9 cellular contexts compared by ENCODE assay signal in the genomic region with DNA sequence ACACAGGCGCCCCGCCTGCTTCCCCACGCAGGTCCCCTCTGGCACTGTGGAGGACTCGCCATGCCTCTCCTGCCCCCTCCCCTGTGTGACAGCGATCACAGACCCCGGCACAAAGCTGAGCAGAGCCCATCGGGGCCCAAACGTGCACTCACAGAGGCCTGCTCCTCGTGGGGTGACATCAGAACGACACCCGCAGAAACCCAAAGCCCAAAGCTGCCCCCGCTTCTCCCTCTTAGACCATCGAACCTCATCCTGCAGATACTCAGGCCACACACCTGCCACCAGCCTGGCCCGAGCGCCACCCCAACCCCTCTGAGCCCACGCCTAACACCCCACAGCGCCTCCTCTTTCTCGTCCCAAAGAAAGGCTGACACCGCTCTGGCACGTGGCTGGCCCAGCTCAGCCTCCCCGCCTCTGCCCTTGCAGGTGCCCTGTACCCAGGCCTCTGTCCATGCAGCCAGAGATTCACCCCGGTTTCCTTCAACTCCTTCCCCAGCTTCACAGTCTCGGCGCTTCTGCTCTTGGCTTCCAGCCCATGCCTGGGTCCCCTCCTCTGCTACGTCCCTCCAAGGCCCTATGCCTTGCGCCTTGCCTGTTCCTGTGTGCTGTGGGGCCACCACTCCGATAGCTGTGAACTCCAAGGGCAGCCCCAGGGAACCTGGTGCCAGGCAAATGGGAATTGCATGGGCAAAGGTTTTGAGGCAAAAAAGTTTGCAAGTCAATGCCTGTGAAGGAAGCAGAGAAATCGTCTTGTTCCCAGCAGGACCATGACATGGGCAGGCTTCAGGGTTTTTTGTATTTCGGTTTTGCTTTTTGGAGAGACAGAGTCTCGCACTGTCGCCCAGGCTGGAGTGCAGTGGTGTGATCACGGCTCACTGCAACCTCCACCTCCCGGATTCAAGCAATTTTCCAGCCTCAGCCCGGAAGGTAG. TPM values are rescaled to one million over a fixed set of nuclear protein-coding genes. Genes with fewer than 3 reads are reported as not detected.
DNase-seq lines count a peak whose midpoint lies in the region; ATAC-seq and TF ChIP-seq lines count a peak whose summit lies in the region.
"Had no signal": no experiment of that assay in that cellular context is flagged by ENCODE, and none has a peak within 500 bp of the region (broad histone marks: within the 10 kb centered on the region; RNA-seq: fewer than 3 reads in every experiment).

No MANE protein-coding gene starts in this region.

- BruUV-seq in Calu3 (replicated peaks; lab: Mats Ljungman, UMichigan) = no TSS peak

- TF ChIP-seq POLR2A in erythroblast (IDR thresholded peaks at IDR 0.05; ENCODE audit: low read length) = no peak

- no peaks in the 10 kb centered on the region for H3K9me3 Mint-ChIP-seq in Calu3 (ENCODE audit: low read depth, unreplicated experiment)

- peaks cover 6% of the 10 kb centered on the region; the same call in 1 of the 2 replicates for H3K4me1 ChIP-seq in SJCRH30
- peaks cover 16% of the 10 kb centered on the region for H3K4me1 ChIP-seq in rectal smooth muscle tissue (ENCODE audit: control insufficient read depth, insufficient read depth, low read length)

- CTCF ChIA-PET in Calu3 (lab: Charles Lee) = no interaction called here

- peak overlapping the region; percentile 6 for H3K27ac Mint-ChIP-seq in Calu3 (ENCODE audit: unreplicated experiment)

- H3K4me3 Mint-ChIP-seq in Calu3 (ENCODE audit: low read depth, unreplicated experiment) = peak overlapping the region; percentile 68

- H3K27me3 ChIP-seq in SJCRH30 (peaks cover 4% of the 10 kb centered on the region; the same call in 1 of the 2 replicates), rectal smooth muscle tissue (ENCODE audit: control insufficient read depth, insufficient read depth, low read length) (peaks cover 4% of the 10 kb centered on the region)
- H3K27me3 ChIP-seq: MG63 had no signal

- DNase-seq in Calu3 (no peak), SJCRH30 (no peak), epithelial cell of esophagus (ENCODE audit: low read depth) (no peak), erythroblast (lab: John Stamatoyannopoulos, UW) (no peak)

- H3K9me3 ChIP-seq in SJCRH30 (replicated peaks) = no peaks in the 10 kb centered on the region
- H3K9me3 ChIP-seq: MG63 had no signal

- H3K27ac ChIP-seq in SJCRH30 (no peak overlapping the region), rectal smooth muscle tissue (ENCODE audit: low read depth, low read length) (peak overlapping the region; percentile 0)

- intact Hi-C loops in Calu3 (cut with micrococcal nuclease; ENCODE audit: unreplicated experiment) = no loop called here

- ATAC-seq in HG02571 (IDR thresholded peaks at IDR 0.05; ENCODE audit: unreplicated experiment) = no peak
- ATAC-seq in HG02870 (IDR thresholded peaks at IDR 0.05; ENCODE audit: unreplicated experiment) = no peak
- no peak for ATAC-seq in HG03469 (IDR thresholded peaks at IDR 0.05; ENCODE audit: unreplicated experiment)

- no peaks in the 10 kb centered on the region for H3K27me3 Mint-ChIP-seq in Calu3 (ENCODE audit: unreplicated experiment)

- H3K36me3 Mint-ChIP-seq in Calu3 (ENCODE audit: insufficient read depth, unreplicated experiment) = peaks cover 36% of the 10 kb centered on the region

- no peak for TF ChIP-seq CTCF in Calu3 (IDR thresholded peaks at IDR 0.05; ENCODE audit: unreplicated experiment)
- TF ChIP-seq CTCF in epithelial cell of esophagus (IDR thresholded peaks at IDR 0.05; ENCODE audit: insufficient read depth, low read depth, low read length, missing control alignments) = no peak

- H3K4me3 ChIP-seq in SJCRH30 (peak overlapping the region; percentile 46), epithelial cell of esophagus (ENCODE audit: low read length) (peak overlapping the region; percentile 11), rectal smooth muscle tissue (ENCODE audit: low read length) (no peak overlapping the region)
- H3K4me3 ChIP-seq: MG63 had no signal

- no peaks in the 10 kb centered on the region for H3K36me3 ChIP-seq in SJCRH30
- H3K36me3 ChIP-seq in rectal smooth muscle tissue (ENCODE audit: control insufficient read depth, insufficient read depth, low read length) = no peaks in the 10 kb centered on the region
- H3K36me3 ChIP-seq: MG63 had no signal

- H3K4me1 Mint-ChIP-seq in Calu3 (ENCODE audit: low read depth, unreplicated experiment) = peaks cover 17% of the 10 kb centered on the region

- no peak overlapping the region for H3K9ac ChIP-seq in rectal smooth muscle tissue (ENCODE audit: low read length)

RNA-seq across cellular contexts. Expression of gene CBARP, which starts 0.8 kb away (rescaled TPM):
- 4.2 and 5.7 TPM in 2 replicates for total RNA-seq in Calu3 (2022)
- total RNA-seq in SJCRH30 (2014; rRNA removed; shearing (Covaris generic)) = 1.2 and 1.9 TPM in 2 replicates

RNA-seq across cellular contexts. Expression of gene ATP5F1D, which starts 2.9 kb away (rescaled TPM):
- total RNA-seq in Calu3 (2022) = 86.6 and 91.8 TPM in 2 replicates
- total RNA-seq in SJCRH30 (2014; rRNA removed; shearing (Covaris generic)) = 25.5 and 32.2 TPM in 2 replicates

RNA-seq across cellular contexts. Expression of gene MIDN, which starts 9.7 kb away (rescaled TPM):
- total RNA-seq in Calu3 (2022) = 61.8 and 72.4 TPM in 2 replicates
- 9.1 TPM in 2 replicates for total RNA-seq in SJCRH30 (2014; rRNA removed; shearing (Covaris generic))

RNA-seq across cellular contexts. Expression of gene CIRBP, which starts 30.5 kb away (rescaled TPM):
- 102 and 112 TPM in 2 replicates for total RNA-seq in Calu3 (2022)
- total RNA-seq in SJCRH30 (2014; rRNA removed; shearing (Covaris generic)) = 159 and 181 TPM in 2 replicates

RNA-seq across cellular contexts. Expression of gene STK11, which starts 33.1 kb away (rescaled TPM):
- 55.8 and 58.3 TPM in 2 replicates for total RNA-seq in Calu3 (2022)
- total RNA-seq in SJCRH30 (2014; rRNA removed; shearing (Covaris generic)) = 40.4 and 43.6 TPM in 2 replicates
